In the genomic region with DNA sequence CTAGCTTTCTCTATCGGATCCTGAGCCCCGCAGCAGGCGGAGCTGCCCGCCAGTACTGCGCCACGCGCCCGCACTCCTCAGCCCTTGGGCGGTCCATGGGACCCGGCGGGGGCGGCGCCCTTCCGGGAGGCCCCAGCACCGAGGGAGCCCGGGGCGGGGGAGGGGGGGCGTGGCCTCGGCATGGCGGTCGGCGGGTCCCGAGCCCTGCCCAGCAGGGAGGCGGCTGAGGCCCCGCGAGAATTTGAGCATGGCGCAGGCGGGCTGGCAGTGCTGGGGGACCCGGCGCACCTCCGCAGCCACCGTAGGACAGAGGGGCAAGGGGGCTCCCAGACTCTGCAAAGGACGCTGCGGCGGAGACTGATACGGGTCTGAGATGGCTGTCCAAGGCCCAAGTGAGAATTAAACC, we compare ENCODE assay signal across 26 cellular contexts. TPM values are rescaled to one million over a fixed set of nuclear protein-coding genes. Genes with fewer than 3 reads are reported as not detected.
DNase-seq lines count a peak whose midpoint lies in the region; ATAC-seq, FAIRE-seq and TF ChIP-seq lines count a peak whose summit lies in the region.
"Had no signal": no experiment of that assay in that cellular context is flagged by ENCODE, and none has a peak within 500 bp of the region (broad histone marks: within the 10 kb centered on the region; RNA-seq: fewer than 3 reads in every experiment).

No MANE protein-coding gene starts in this region.

- no peak for FAIRE-seq in pancreas (lab: Jason Lieb, UNC)

- POLR2A ChIA-PET in naive thymus-derived CD8-positive, alpha-beta T cell (lab: Charles Lee): no interaction called here

- intact Hi-C loops in pancreas (cut with DNase I) (loop anchor here in 1 of 3 donors (10.0 kb wide), 1 partner anchor 93 kb away; no protein-coding TSS in a partner anchor), dorsolateral prefrontal cortex (cut with DNase I) (loop anchor here (2.0 to 5.0 kb wide), 2 partner anchors 93 to 95 kb away; no protein-coding TSS in a partner anchor)

- H3K27ac ChIP-seq in pancreas (no peak overlapping the region), dorsolateral prefrontal cortex (no peak overlapping the region)

- H3K27me3 ChIP-seq in pancreas: no peaks in the 10 kb centered on the region
- no peaks in the 10 kb centered on the region for H3K27me3 ChIP-seq in dorsolateral prefrontal cortex
- H3K27me3 ChIP-seq: heart left ventricle, sigmoid colon had no signal

- no peak overlapping the region for H3K4me3 ChIP-seq in pancreas
- no peak overlapping the region for H3K4me3 ChIP-seq in dorsolateral prefrontal cortex
- H3K4me3 ChIP-seq: GM23338, heart left ventricle had no signal

- TF ChIP-seq POLR2A in GM18505 (IDR thresholded peaks at IDR 0.05; ENCODE audit: borderline replicate concordance, extremely low read depth, insufficient read depth, insufficient read length): no peak

- no peak overlapping the region for H3K4me3 Mint-ChIP-seq in chondrocyte (ENCODE audit: unreplicated experiment)
- H3K4me3 Mint-ChIP-seq in naive thymus-derived CD8-positive, alpha-beta T cell: no peak overlapping the region
- H3K4me3 Mint-ChIP-seq: activated B cell treated with CpG ODN at 0.5 μM for 24 hours; activated naive CD8-positive, alpha-beta T cell treated with anti-CD3 and anti-CD28 coated beads for 36 hours; CD4-positive, CD25-positive, alpha-beta regulatory T cell; GM23338; nephron progenitor cell had no signal

- no peak for ATAC-seq in pancreas
- ATAC-seq in naive thymus-derived CD8-positive, alpha-beta T cell: no peak
- ATAC-seq in GM18505 (IDR thresholded peaks at IDR 0.05; ENCODE audit: unreplicated experiment): no peak
- ATAC-seq: GM23338, heart left ventricle had no signal

- H3K4me1 ChIP-seq in pancreas: peaks cover 0 to 7% (median 5%) of the 10 kb centered on the region in 3 donors

- H3K4me1 Mint-ChIP-seq in chondrocyte (ENCODE audit: low read depth): no peaks in the 10 kb centered on the region
- no peaks in the 10 kb centered on the region for H3K4me1 Mint-ChIP-seq in naive thymus-derived CD8-positive, alpha-beta T cell
- H3K4me1 Mint-ChIP-seq: activated B cell treated with CpG ODN at 0.5 μM for 24 hours; activated naive CD8-positive, alpha-beta T cell treated with anti-CD3 and anti-CD28 coated beads for 36 hours; GM23338 had no signal

- TF ChIP-seq CTCF in chondrocyte (IDR thresholded peaks at IDR 0.05) (no peak), pancreas (IDR thresholded peaks at IDR 0.05) (no peak), dorsolateral prefrontal cortex (IDR thresholded peaks at IDR 0.05 in 54 of 56, conservative IDR thresholded peaks at IDR 0.05 in 2 of 56; ENCODE audit: low read depth in 1 of 56, partially characterized antibody in 56 of 56) (no peak)

- WGBS in pancreas, 2 donors: 92 to 94% methylated on average over 30 to 36 of the region's 36 CpGs

- no peaks in the 10 kb centered on the region for H3K9me3 Mint-ChIP-seq in chondrocyte (ENCODE audit: low read depth)
- H3K9me3 Mint-ChIP-seq in naive thymus-derived CD8-positive, alpha-beta T cell: no peaks in the 10 kb centered on the region
- H3K9me3 Mint-ChIP-seq: activated B cell treated with CpG ODN at 0.5 μM for 24 hours; activated naive CD8-positive, alpha-beta T cell treated with anti-CD3 and anti-CD28 coated beads for 36 hours; activated T-helper 2 cell treated with anti-CD3 and anti-CD28 coated beads, Interferon-gamma antibody, Interleukin-2, Interleukin-4, amounts not matched to agents 10 μg/mL and 5 μg/mL and 100 μg/mL, durations not matched to agents 14 hours and 24 hours and 36 hours; CD4-positive, CD25-positive, alpha-beta regulatory T cell; GM23338 had no signal

- H3K27ac Mint-ChIP-seq in chondrocyte (ENCODE audit: unreplicated experiment): no peak overlapping the region
- H3K27ac Mint-ChIP-seq in naive thymus-derived CD8-positive, alpha-beta T cell: no peak overlapping the region
- H3K27ac Mint-ChIP-seq: activated B cell treated with CpG ODN at 0.5 μM for 24 hours; activated naive CD8-positive, alpha-beta T cell treated with anti-CD3 and anti-CD28 coated beads for 36 hours; activated T-helper 2 cell treated with anti-CD3 and anti-CD28 coated beads, Interferon-gamma antibody, Interleukin-2, Interleukin-4, amounts not matched to agents 10 μg/mL and 5 μg/mL and 100 μg/mL, durations not matched to agents 14 hours and 24 hours and 36 hours; GM23338 had no signal

- DNase-seq in stimulated activated CD4-positive, alpha-beta T cell treated with anti-CD3 and anti-CD28 coated beads, Interleukin-4, amount 100 ng/mL, for 1 hour: peak; percentile 3
- DNase-seq in stimulated activated CD4-positive, alpha-beta T cell treated with anti-CD3 and anti-CD28 coated beads, Interleukin-4, amount 100 ng/mL, for 4 hours: no peak
- DNase-seq in chondrocyte (ENCODE audit: low spot score) (peak; percentile 94), pancreas (peak in 4 of 6 donors; percentile 26 to 64 (median 63)), dorsolateral prefrontal cortex (no peak)
- no peak for DNase-seq in naive thymus-derived CD8-positive, alpha-beta T cell
- DNase-seq: activated CD4-positive, alpha-beta T cell treated with anti-CD3 and anti-CD28 coated beads, Interleukin-2, amount 50 U/mL, for 48 hours; activated CD8-positive, alpha-beta memory T cell treated with anti-CD3 and anti-CD28 coated beads, Interleukin-2, amount 50 U/mL, for 4 hours; activated naive CD8-positive, alpha-beta T cell treated with anti-CD3 and anti-CD28 coated beads for 36 hours; CD4-positive, CD25-positive, alpha-beta regulatory T cell; cerebellar nuclear complex; DMS 273 treated with DMSO at 0.1 percent for 48 hours; foreskin fibroblast; NCI-H1105 treated with DMSO at 0.1 percent for 48 hours; NCI-H2081; stimulated activated CD4-positive, alpha-beta T cell treated with anti-CD3 and anti-CD28 coated beads, Interleukin-15, amount 100 ng/mL, for 24 hours; T-helper 9 cell had no signal

- H3K36me3 Mint-ChIP-seq in chondrocyte (ENCODE audit: low read depth): no peaks in the 10 kb centered on the region
- H3K36me3 Mint-ChIP-seq in naive thymus-derived CD8-positive, alpha-beta T cell: no peaks in the 10 kb centered on the region
- H3K36me3 Mint-ChIP-seq: activated naive CD8-positive, alpha-beta T cell treated with anti-CD3 and anti-CD28 coated beads for 36 hours; CD4-positive, CD25-positive, alpha-beta regulatory T cell had no signal

- H3K9me3 ChIP-seq in pancreas: no peaks in the 10 kb centered on the region
- H3K9me3 ChIP-seq: heart left ventricle, sigmoid colon had no signal

- H3K36me3 ChIP-seq in pancreas: no peaks in the 10 kb centered on the region
- H3K36me3 ChIP-seq: sigmoid colon had no signal

- H3K27me3 Mint-ChIP-seq in chondrocyte (ENCODE audit: low read depth): peaks cover 5% of the 10 kb centered on the region
- peaks cover 0 to 10% (median 3%) of the 10 kb centered on the region in 5 donors for H3K27me3 Mint-ChIP-seq in naive thymus-derived CD8-positive, alpha-beta T cell
- H3K27me3 Mint-ChIP-seq: activated naive CD8-positive, alpha-beta T cell treated with anti-CD3 and anti-CD28 coated beads for 36 hours; CD4-positive, CD25-positive, alpha-beta regulatory T cell had no signal

RNA-seq across cellular contexts. Expression of a gene that starts 6.8 kb away (rescaled TPM):
- 0.17 TPM in 1 of 3 replicates, not detected in the others for total RNA-seq in chondrocyte
- 1 to 10 TPM; 2.8 to 7.5 (median 5.0) TPM for total RNA-seq in pancreas
- 10 to 100 TPM in 1 of 2 donors, 1 to 10 TPM in 1; 6.6 to 19.9 TPM for polyA plus RNA-seq in pancreas
- total RNA-seq in naive thymus-derived CD8-positive, alpha-beta T cell: 1 to 10 TPM; 1.1 to 2.3 TPM
- polyA plus RNA-seq in naive thymus-derived CD8-positive, alpha-beta T cell: not detected
- total RNA-seq in dorsolateral prefrontal cortex: 100 to 1,000 TPM in 46 of 120 experiments, 10 to 100 TPM in 74; 24.8 to 406 (median 87.8) TPM
- total RNA-seq: activated naive CD8-positive, alpha-beta T cell treated with anti-CD3 and anti-CD28 coated beads for 36 hours; epithelial cell of proximal tubule; MCF 10A had no signal
- polyA plus RNA-seq: CD4-positive, CD25-positive, alpha-beta regulatory T cell had no signal

Comparison
In these comparisons a context has a peak if more than half of its experiments do, and no peak if none do; other contexts are left out.
1. DNase-seq: peak in stimulated activated CD4-positive, alpha-beta T cell treated with anti-CD3 and anti-CD28 coated beads, Interleukin-4, amount 100 ng/mL, for 1 hour (single experiment), chondrocyte (single experiment) and pancreas (4 of 6); none in stimulated activated CD4-positive, alpha-beta T cell treated with anti-CD3 and anti-CD28 coated beads, Interleukin-4, amount 100 ng/mL, for 4 hours (0 of 2), naive thymus-derived CD8-positive, alpha-beta T cell (0 of 10) and dorsolateral prefrontal cortex (0 of 10).